Comparison of ENCODE assay signal across 7 cellular contexts in genomic region chr14:24436355-24437019, GRCh38. TPM values are rescaled to one million over a fixed set of nuclear protein-coding genes. Genes with fewer than 3 reads are reported as not detected.
A peak's percentile ranks its signal among the peaks of the same experiment; 100 is the strongest.
DNase-seq lines count a peak whose midpoint lies in the region; ATAC-seq and TF ChIP-seq lines count a peak whose summit lies in the region.

No MANE protein-coding gene starts in this region.

- H3K36me3 Mint-ChIP-seq in activated CD8-positive, alpha-beta T cell treated with anti-CD3 and anti-CD28 coated beads for 36 hours (ENCODE audit: low read depth), result peaks cover 57% of the 10 kb centered on the region
- peaks cover 5% of the 10 kb centered on the region for H3K36me3 Mint-ChIP-seq in neural crest cell (ENCODE audit: low read depth)

- peak overlapping the region; percentile 81 for H3K27ac Mint-ChIP-seq in activated CD8-positive, alpha-beta T cell treated with anti-CD3 and anti-CD28 coated beads for 36 hours
- H3K27ac Mint-ChIP-seq in neural crest cell (ENCODE audit: unreplicated experiment), result no peak overlapping the region

- H3K4me3 ChIP-seq in HFF-Myc (replicated peaks; ENCODE audit: low read depth, low read length), result no peak overlapping the region

- H3K4me1 Mint-ChIP-seq in activated CD8-positive, alpha-beta T cell treated with anti-CD3 and anti-CD28 coated beads for 36 hours (ENCODE audit: low read depth), result peaks cover 55% of the 10 kb centered on the region
- peaks cover 27% of the 10 kb centered on the region for H3K4me1 Mint-ChIP-seq in neural crest cell

- no peak overlapping the region for H3K4me3 Mint-ChIP-seq in activated CD8-positive, alpha-beta T cell treated with anti-CD3 and anti-CD28 coated beads for 36 hours
- H3K4me3 Mint-ChIP-seq in neural crest cell, result peak overlapping the region; percentile 85

- ATAC-seq in activated CD8-positive, alpha-beta T cell treated with anti-CD3 and anti-CD28 coated beads for 36 hours, result peak; percentile 58
- no peak for ATAC-seq in HG02938 (IDR thresholded peaks at IDR 0.05; ENCODE audit: unreplicated experiment)

- POLR2A ChIA-PET in activated CD8-positive, alpha-beta T cell treated with anti-CD3 and anti-CD28 coated beads for 36 hours (lab: Charles Lee), result interaction anchor here (0.7 to 2.6 kb wide), 10 partner anchors 7 to 126 kb away, joined by 3 to 12 read pairs (median 4); partner anchors contain the start of genes CBLN3, LTB4R and LTB4R2

- CTCF ChIA-PET in activated CD8-positive, alpha-beta T cell treated with anti-CD3 and anti-CD28 coated beads for 36 hours (lab: Charles Lee), result interaction anchor here (0.7 to 4.4 kb wide), 31 partner anchors 8 to 194 kb away, joined by 3 to 155 read pairs (median 5); partner anchors contain the start of genes ADCY4, CIDEB, DHRS1 and LTB4R

- H3K9me3 Mint-ChIP-seq in activated CD8-positive, alpha-beta T cell treated with anti-CD3 and anti-CD28 coated beads for 36 hours, result no peaks in the 10 kb centered on the region
- H3K9me3 Mint-ChIP-seq in neural crest cell, result no peaks in the 10 kb centered on the region

- intact Hi-C loops in activated CD8-positive, alpha-beta T cell treated with anti-CD3 and anti-CD28 coated beads for 36 hours (cut with micrococcal nuclease), result loop anchor here (10.0 kb wide), 1 partner anchor 192 kb away; the partner anchor contains the start of gene TINF2

- H3K27me3 Mint-ChIP-seq in activated CD8-positive, alpha-beta T cell treated with anti-CD3 and anti-CD28 coated beads for 36 hours, result no peaks in the 10 kb centered on the region
- no peaks in the 10 kb centered on the region for H3K27me3 Mint-ChIP-seq in neural crest cell (ENCODE audit: low read depth)

- DNase-seq in EH (ENCODE audit: low read depth) (peak; percentile 82), HFF-Myc (ENCODE audit: extremely low read depth, low read depth) (peak; percentile 42), NCI-H345 treated with DMSO at 0.1 percent for 48 hours (lab: John Stamatoyannopoulos, UW; ENCODE audit: unreplicated experiment) (peak; percentile 32), fibroblast of peridontal ligament (ENCODE audit: extremely low read depth) (peak; percentile 93), neural crest cell (ENCODE audit: low read depth, low spot score) (peak; percentile 38)
- DNase-seq in activated CD8-positive, alpha-beta T cell treated with anti-CD3 and anti-CD28 coated beads for 36 hours, result peak; percentile 56

- TF ChIP-seq CTCF in HFF-Myc (IDR thresholded peaks at IDR 0.05; ENCODE audit: low read depth, low read length, missing control alignments) (peak; percentile 64), neural crest cell (conservative IDR thresholded peaks at IDR 0.05) (peak; percentile 81)
- peak; percentile 76 for TF ChIP-seq CTCF in activated CD8-positive, alpha-beta T cell treated with anti-CD3 and anti-CD28 coated beads for 36 hours (IDR thresholded peaks at IDR 0.05)

RNA-seq across cellular contexts. Expression of gene SDR39U1, which starts 6.1 kb away (rescaled TPM):
- total RNA-seq in activated CD8-positive, alpha-beta T cell treated with anti-CD3 and anti-CD28 coated beads for 36 hours, result 10 to 100 TPM; 43.6 to 55.5 TPM
- total RNA-seq in neural crest cell, result 64.6 and 76.7 TPM in 2 replicates

RNA-seq across cellular contexts. Expression of gene KHNYN, which starts 6.7 kb away (rescaled TPM):
- 10 to 100 TPM; 47.5 to 51.7 TPM for total RNA-seq in activated CD8-positive, alpha-beta T cell treated with anti-CD3 and anti-CD28 coated beads for 36 hours
- total RNA-seq in neural crest cell, result 49.3 and 52.3 TPM in 2 replicates

RNA-seq across cellular contexts. Expression of gene CBLN3, which starts 7.0 kb away (rescaled TPM):
- 1 to 10 TPM; 2.9 TPM for total RNA-seq in activated CD8-positive, alpha-beta T cell treated with anti-CD3 and anti-CD28 coated beads for 36 hours
- total RNA-seq in neural crest cell, result 0.86 and 1.0 TPM in 2 replicates

RNA-seq across cellular contexts. Expression of gene NYNRIN, which starts 37.7 kb away (rescaled TPM):
- under 1 TPM; 0.05 to 0.27 TPM for total RNA-seq in activated CD8-positive, alpha-beta T cell treated with anti-CD3 and anti-CD28 coated beads for 36 hours
- total RNA-seq in neural crest cell, result 10.3 and 10.4 TPM in 2 replicates

Comparison
In these comparisons a context has a peak if more than half of its experiments do, and no peak if none do; other contexts are left out.
1. DNase-seq: peak in every context shown above with its lines; median percentile 93 in fibroblast of peridontal ligament; 82 in EH; 56 in activated CD8-positive, alpha-beta T cell treated with anti-CD3 and anti-CD28 coated beads for 36 hours; 42 in HFF-Myc; 38 in neural crest cell; 32 in NCI-H345 treated with DMSO at 0.1 percent for 48 hours.